8 cellular contexts compared by ENCODE assay signal in genomic region chr4:128060130-128060619, GRCh38. TPM values are rescaled to one million over a fixed set of nuclear protein-coding genes. Genes with fewer than 3 reads are reported as not detected.
DNase-seq lines count a peak whose midpoint lies in the region; ATAC-seq and TF ChIP-seq lines count a peak whose summit lies in the region.

No MANE protein-coding gene starts in this region.

- peaks cover 20% of the 10 kb centered on the region for H3K4me1 ChIP-seq in CD4-positive, CD25-positive, alpha-beta regulatory T cell (ENCODE audit: control insufficient read depth, insufficient read depth, low read length, poor library complexity, severe bottlenecking)
- H3K4me1 ChIP-seq in lung (ENCODE audit: control insufficient read depth in 2 of 2, insufficient read depth in 2 of 2, low read length in 2 of 2): no peaks in the 10 kb centered on the region
- no peaks in the 10 kb centered on the region for H3K4me1 ChIP-seq in urinary bladder (ENCODE audit: insufficient read depth)

- no peaks in the 10 kb centered on the region for H3K9me3 ChIP-seq in CD4-positive, CD25-positive, alpha-beta regulatory T cell (ENCODE audit: control insufficient read depth in 2 of 2, low read length in 2 of 2)
- no peaks in the 10 kb centered on the region for H3K9me3 ChIP-seq in lung (ENCODE audit: control insufficient read depth in 2 of 2, insufficient read depth in 1 of 2, low read length in 1 of 2)

- peaks cover 5% of the 10 kb centered on the region for H3K27me3 Mint-ChIP-seq in CD4-positive, CD25-positive, alpha-beta regulatory T cell
- no peaks in the 10 kb centered on the region for H3K27me3 Mint-ChIP-seq in IgD-negative memory B cell
- no peaks in the 10 kb centered on the region for H3K27me3 Mint-ChIP-seq in brain

- TF ChIP-seq CTCF in brain (conservative IDR thresholded peaks at IDR 0.05): no peak
- no peak for TF ChIP-seq CTCF in lung (IDR thresholded peaks at IDR 0.05; ENCODE audit: control extremely low read depth, extremely low read depth)

- 35 to 45% methylated on average over 15 of the region's 15 CpGs for WGBS in lung, 2 donors
- 37% methylated on average over 15 of the region's 15 CpGs for WGBS in urinary bladder

- DNase-seq in CD4-positive, CD25-positive, alpha-beta regulatory T cell: peak in 1 of 3 donors; percentile 30
- DNase-seq in lung (ENCODE audit: low spot score) (no peak), HCEC 1CT (no peak), DMS153 (lab: John Stamatoyannopoulos, UW) (no peak)

- H3K36me3 Mint-ChIP-seq in CD4-positive, CD25-positive, alpha-beta regulatory T cell: no peaks in the 10 kb centered on the region
- H3K36me3 Mint-ChIP-seq in IgD-negative memory B cell (no peaks in the 10 kb centered on the region), brain (no peaks in the 10 kb centered on the region)

- H3K27ac ChIP-seq in CD4-positive, CD25-positive, alpha-beta regulatory T cell (ENCODE audit: insufficient read depth, low read length, poor library complexity, severe bottlenecking): peak overlapping the region; percentile 86
- H3K27ac ChIP-seq in lung (ENCODE audit: low read depth in 1 of 2, low read length in 1 of 2) (peak overlapping the region in 1 of 2 donors; percentile 98), urinary bladder (ENCODE audit: low read depth) (peak overlapping the region; percentile 97)

- peaks cover 0 to 2% (median 0%) of the 10 kb centered on the region in 7 donors for H3K9me3 Mint-ChIP-seq in CD4-positive, CD25-positive, alpha-beta regulatory T cell
- H3K9me3 Mint-ChIP-seq in IgD-negative memory B cell (no peaks in the 10 kb centered on the region), brain (peaks cover 0 to 2% (median 2%) of the 10 kb centered on the region in 5 experiments)

- H3K4me3 ChIP-seq in CD4-positive, CD25-positive, alpha-beta regulatory T cell (ENCODE audit: low read depth, low read length): peak overlapping the region; percentile 77
- H3K4me3 ChIP-seq in lung (peak overlapping the region; percentile 76), urinary bladder (ENCODE audit: low read depth, low read length) (peak overlapping the region; percentile 83)

- H3K4me1 Mint-ChIP-seq in CD4-positive, CD25-positive, alpha-beta regulatory T cell: peaks cover 4 to 26% (median 7%) of the 10 kb centered on the region in 4 donors
- H3K4me1 Mint-ChIP-seq in IgD-negative memory B cell (peaks cover 4 to 8% (median 7%) of the 10 kb centered on the region in 3 donors), brain (peaks cover 32% of the 10 kb centered on the region)

- no peak for ATAC-seq in CD4-positive, CD25-positive, alpha-beta regulatory T cell (ENCODE audit: low read depth in 2 of 2)
- ATAC-seq in lung (ENCODE audit: insufficient read depth, low FRiP score): no peak
- no peak for ATAC-seq in GM18511 (IDR thresholded peaks at IDR 0.05; ENCODE audit: unreplicated experiment)

- H3K36me3 ChIP-seq in CD4-positive, CD25-positive, alpha-beta regulatory T cell (ENCODE audit: control insufficient read depth, insufficient read depth, low read length): no peaks in the 10 kb centered on the region
- H3K36me3 ChIP-seq in lung (ENCODE audit: control insufficient read depth in 2 of 2, insufficient read depth in 2 of 2, low read length in 2 of 2) (no peaks in the 10 kb centered on the region), urinary bladder (ENCODE audit: insufficient read depth) (no peaks in the 10 kb centered on the region)

- peak overlapping the region; percentile 85 to 93 (median 90) for H3K4me3 Mint-ChIP-seq in CD4-positive, CD25-positive, alpha-beta regulatory T cell
- H3K4me3 Mint-ChIP-seq in IgD-negative memory B cell: peak overlapping the region; percentile 83 to 93 (median 90)
- peak overlapping the region; percentile 84 to 91 (median 87) for H3K4me3 Mint-ChIP-seq in brain

- H3K27me3 ChIP-seq in CD4-positive, CD25-positive, alpha-beta regulatory T cell (ENCODE audit: control insufficient read depth, insufficient read depth, low read length): no peaks in the 10 kb centered on the region
- no peaks in the 10 kb centered on the region for H3K27me3 ChIP-seq in lung (ENCODE audit: control insufficient read depth, insufficient read depth)

- peak overlapping the region in 2 of 3 donors; percentile 90 to 92 for H3K27ac Mint-ChIP-seq in CD4-positive, CD25-positive, alpha-beta regulatory T cell
- H3K27ac Mint-ChIP-seq in IgD-negative memory B cell (peak overlapping the region; percentile 91 to 95 (median 93)), brain (peak overlapping the region; percentile 88 to 96 (median 93))

RNA-seq across cellular contexts. Expression of gene LARP1B, which starts 0.9 kb away (rescaled TPM):
- 8.8 TPM for total RNA-seq in CD4-positive, CD25-positive, alpha-beta regulatory T cell
- 1 to 10 TPM; 3.1 to 3.5 (median 3.3) TPM for polyA plus RNA-seq in CD4-positive, CD25-positive, alpha-beta regulatory T cell
- polyA plus RNA-seq in IgD-negative memory B cell: 3.6 TPM
- polyA plus RNA-seq in brain (ENCODE audit: insufficient read depth, low read depth, low replicate concordance): 5.8 TPM
- 10 to 100 TPM; 19.0 to 27.9 TPM for total RNA-seq in lung
- 10 to 100 TPM; 10.6 to 11.0 TPM for polyA plus RNA-seq in lung
- 55.4 TPM for total RNA-seq in urinary bladder
- polyA plus RNA-seq in urinary bladder: 11.1 TPM
